ENCODE assay signal across 9 cellular contexts in the genomic region with DNA sequence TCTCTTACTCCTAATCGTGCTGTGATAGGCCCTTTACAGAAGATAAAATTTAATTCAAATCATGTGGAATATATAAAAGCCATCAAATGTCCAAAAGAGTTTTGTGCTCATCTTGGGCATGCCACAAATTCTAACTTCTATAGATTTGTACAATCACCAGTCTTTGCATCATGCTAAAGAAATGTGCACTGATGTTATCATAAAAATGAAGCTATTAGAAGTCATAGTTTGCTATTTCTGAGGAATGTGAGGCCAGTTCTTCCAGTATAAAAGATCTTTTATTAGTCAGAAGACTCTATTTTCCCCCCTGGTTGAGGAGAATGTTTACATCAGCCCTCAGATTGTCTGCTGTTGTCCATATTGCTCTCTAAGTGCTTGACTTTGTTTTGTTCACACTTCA. TPM values are rescaled to one million over a fixed set of nuclear protein-coding genes. Genes with fewer than 3 reads are reported as not detected.
DNase-seq lines count a peak whose midpoint lies in the region; ATAC-seq and TF ChIP-seq lines count a peak whose summit lies in the region.
"Had no signal": no experiment of that assay in that cellular context is flagged by ENCODE, and none has a peak within 500 bp of the region (broad histone marks: within the 10 kb centered on the region; RNA-seq: fewer than 3 reads in every experiment).

No MANE protein-coding gene starts in this region.

- ATAC-seq in activated T-cell treated with anti-CD3 and anti-CD28 coated beads, Interleukin-2, amount 50 U/mL, for 72 hours (replicated peaks in 1 of 2): no peak
- ATAC-seq in activated T-cell treated with anti-CD3 and anti-CD28 coated beads, Interleukin-2, amount 50 U/mL, for 4 hours: no peak
- ATAC-seq in HG03442 (IDR thresholded peaks at IDR 0.05; ENCODE audit: unreplicated experiment) (no peak), GM21737 (IDR thresholded peaks at IDR 0.05; ENCODE audit: unreplicated experiment) (no peak)

- H3K36me3 Mint-ChIP-seq in activated T-cell treated with anti-CD3 and anti-CD28 coated beads, Interleukin-2, amount 50 U/mL, for 72 hours (ENCODE audit: insufficient read depth in 2 of 2): peaks cover 3 to 4% of the 10 kb centered on the region in 2 donors
- peaks cover 5% of the 10 kb centered on the region for H3K36me3 Mint-ChIP-seq in activated T-cell treated with anti-CD3 and anti-CD28 coated beads, Interleukin-2, amount 50 U/mL, for 4 hours (ENCODE audit: insufficient read depth)
- peaks cover 17% of the 10 kb centered on the region for H3K36me3 Mint-ChIP-seq in type B pancreatic cell

- H3K27me3 Mint-ChIP-seq in activated T-cell treated with anti-CD3 and anti-CD28 coated beads, Interleukin-2, amount 50 U/mL, for 72 hours (ENCODE audit: low read depth): peaks cover 12% of the 10 kb centered on the region
- H3K27me3 Mint-ChIP-seq in activated T-cell treated with anti-CD3 and anti-CD28 coated beads, Interleukin-2, amount 50 U/mL, for 4 hours (ENCODE audit: low read depth): no peaks in the 10 kb centered on the region
- H3K27me3 Mint-ChIP-seq in type B pancreatic cell: peaks cover 20% of the 10 kb centered on the region

- DNase-seq in activated T-cell treated with anti-CD3 and anti-CD28 coated beads, Interleukin-2, amount 50 U/mL, for 72 hours: no peak
- no peak for DNase-seq in activated T-cell treated with anti-CD3 and anti-CD28 coated beads, Interleukin-2, amount 50 U/mL, for 4 hours
- DNase-seq in amniotic stem cell (lab: John Stamatoyannopoulos, UW): peak; percentile 66
- DNase-seq in iris pigment epithelial cell (ENCODE audit: low read depth): peak; percentile 82
- DNase-seq in type B pancreatic cell (ENCODE audit: extremely low spot score, unreplicated experiment): no peak
- DNase-seq in NOMO-1 (lab: John Stamatoyannopoulos, UW; ENCODE audit: unreplicated experiment in 2 of 2): no peak
- DNase-seq: stimulated activated CD4-positive, alpha-beta T cell treated with anti-CD3 and anti-CD28 coated beads, Interleukin-2, amount 100 ng/mL, for 24 hours had no signal

- H3K27ac Mint-ChIP-seq in activated T-cell treated with anti-CD3 and anti-CD28 coated beads, Interleukin-2, amount 50 U/mL, for 72 hours: peak overlapping the region; percentile 34
- H3K27ac Mint-ChIP-seq in type B pancreatic cell: peak overlapping the region; percentile 97

- peak overlapping the region in 1 of 2 donors; percentile 73 for H3K4me3 Mint-ChIP-seq in activated T-cell treated with anti-CD3 and anti-CD28 coated beads, Interleukin-2, amount 50 U/mL, for 72 hours
- H3K4me3 Mint-ChIP-seq in activated T-cell treated with anti-CD3 and anti-CD28 coated beads, Interleukin-2, amount 50 U/mL, for 4 hours: no peak overlapping the region
- H3K4me3 Mint-ChIP-seq in type B pancreatic cell: peak overlapping the region; percentile 82

- no peak for TF ChIP-seq CTCF in type B pancreatic cell (conservative IDR thresholded peaks at IDR 0.05)

- no peaks in the 10 kb centered on the region for H3K9me3 Mint-ChIP-seq in activated T-cell treated with anti-CD3 and anti-CD28 coated beads, Interleukin-2, amount 50 U/mL, for 72 hours
- H3K9me3 Mint-ChIP-seq in activated T-cell treated with anti-CD3 and anti-CD28 coated beads, Interleukin-2, amount 50 U/mL, for 4 hours: no peaks in the 10 kb centered on the region
- H3K9me3 Mint-ChIP-seq in type B pancreatic cell: no peaks in the 10 kb centered on the region

- H3K4me1 Mint-ChIP-seq in activated T-cell treated with anti-CD3 and anti-CD28 coated beads, Interleukin-2, amount 50 U/mL, for 72 hours (ENCODE audit: low read depth): peaks cover 23% of the 10 kb centered on the region
- peaks cover 33% of the 10 kb centered on the region for H3K4me1 Mint-ChIP-seq in activated T-cell treated with anti-CD3 and anti-CD28 coated beads, Interleukin-2, amount 50 U/mL, for 4 hours (ENCODE audit: low read depth)
- peaks cover 41% of the 10 kb centered on the region for H3K4me1 Mint-ChIP-seq in type B pancreatic cell (ENCODE audit: unreplicated experiment)

RNA-seq across cellular contexts. Expression of gene ANXA2, which starts 2.1 kb away (rescaled TPM):
- 10 to 100 TPM; 58.2 to 89.3 TPM for total RNA-seq in activated T-cell treated with anti-CD3 and anti-CD28 coated beads, Interleukin-2, amount 50 U/mL, for 72 hours
- total RNA-seq in activated T-cell treated with anti-CD3 and anti-CD28 coated beads, Interleukin-2, amount 50 U/mL, for 4 hours: 100 to 1,000 TPM in 1 of 3 donors, 10 to 100 TPM in 2; 60.6 to 104 (median 75.1) TPM
- total RNA-seq in type B pancreatic cell (ENCODE audit: low replicate concordance): 493 and 1,531 TPM in 2 replicates

Comparison
In these comparisons a context has a peak if more than half of its experiments do, and no peak if none do; other contexts are left out.
1. DNase-seq: peak in amniotic stem cell (single experiment) and iris pigment epithelial cell (single experiment); none in activated T-cell treated with anti-CD3 and anti-CD28 coated beads, Interleukin-2, amount 50 U/mL, for 72 hours (0 of 2), activated T-cell treated with anti-CD3 and anti-CD28 coated beads, Interleukin-2, amount 50 U/mL, for 4 hours (single experiment), type B pancreatic cell (single experiment) and NOMO-1 (0 of 2).